23 cellular contexts compared by ENCODE assay signal in the genomic region with DNA sequence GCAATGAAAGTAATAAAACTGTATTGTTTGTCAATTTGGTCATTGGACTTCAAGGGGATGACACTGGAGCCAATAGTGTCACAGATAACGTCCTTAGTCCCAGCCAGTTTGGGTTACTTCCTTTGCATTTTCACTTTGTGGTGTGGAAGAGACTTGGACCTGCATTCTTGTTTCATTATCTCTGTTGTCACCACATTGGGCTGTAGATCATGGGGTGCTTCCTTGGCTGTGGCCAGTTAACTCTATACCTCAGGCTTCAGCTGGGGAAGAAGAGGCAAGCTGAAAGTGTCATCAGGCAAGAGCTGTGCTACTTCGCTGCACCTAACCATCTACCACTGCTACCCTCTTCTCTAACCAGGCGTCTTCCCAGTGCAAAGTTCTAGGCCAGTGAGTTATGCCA. TPM values are rescaled to one million over a fixed set of nuclear protein-coding genes. Genes with fewer than 3 reads are reported as not detected.
"Had no signal": no experiment of that assay in that cellular context is flagged by ENCODE, and none has a peak within 500 bp of the region (broad histone marks: within the 10 kb centered on the region; RNA-seq: fewer than 3 reads in every experiment).

No MANE protein-coding gene starts in this region.

- H3K36me3 ChIP-seq: adrenal gland, cardiac muscle cell, gastroesophageal sphincter, heart right ventricle, right lobe of liver, stomach had no signal

- H3K4me3 ChIP-seq: adrenal gland, cardiac muscle cell, dorsolateral prefrontal cortex, gastroesophageal sphincter, heart right ventricle, right lobe of liver, stomach had no signal

- H3K4me2 ChIP-seq: SK-N-SH had no signal

- DNase-seq: activated CD4-positive, alpha-beta T cell treated with anti-CD3 and anti-CD28 coated beads, Interleukin-2, amount 10 ng/mL, durations not matched to agents 24 days and 14 days; activated CD8-positive, alpha-beta memory T cell treated with anti-CD3 and anti-CD28 coated beads, Interleukin-2, amount 50 U/mL, for 48 hours; activated gamma-delta T cell; activated T-cell treated with anti-CD3 and anti-CD28 coated beads, Interleukin-2, amount 50 U/mL, for 48 hours; adrenal gland; dorsolateral prefrontal cortex; heart right ventricle; left ventricle myocardium superior; naive thymus-derived CD4-positive, alpha-beta T cell; right lobe of liver; SK-N-SH; stimulated activated CD4-positive, alpha-beta T cell treated with anti-CD3 and anti-CD28 coated beads, Interleukin-4, amount 100 ng/mL, for 24 hours; stomach; T-cell had no signal

- H3K9me3 ChIP-seq: adrenal gland, gastroesophageal sphincter, heart right ventricle, right lobe of liver, SK-N-SH, stomach had no signal

- H3K4me1 ChIP-seq: adrenal gland, gastroesophageal sphincter, heart right ventricle, right lobe of liver, stomach had no signal

- H3K27ac ChIP-seq: adrenal gland, cardiac muscle cell, dorsolateral prefrontal cortex, gastroesophageal sphincter, heart right ventricle, right lobe of liver, stomach had no signal

- H3K9ac ChIP-seq: SK-N-SH had no signal

- ATAC-seq: gastroesophageal sphincter; heart right ventricle; left ventricle myocardium superior; naive thymus-derived CD4-positive, alpha-beta T cell; stimulated activated effector memory CD8-positive, alpha-beta T cell treated with anti-CD3 and anti-CD28 coated beads, Interleukin-12 subunit alpha, Interleukin-12 subunit beta, amount 100 ng/mL, for 72 hours; T-cell had no signal

RNA-seq across cellular contexts. Expression of a gene that starts 15.1 kb away (rescaled TPM):
- total RNA-seq: activated CD4-positive, alpha-beta T cell treated with anti-CD3 and anti-CD28 coated beads, Interleukin-2, amount 10 ng/mL, durations not matched to agents 24 days and 14 days; activated naive CD4-positive, alpha-beta T cell treated with anti-CD3 and anti-CD28 coated beads, Interleukin-2, amount 50 U/mL, for 72 hours; adrenal gland; cardiac muscle cell; epithelial cell of proximal tubule; mucosa of gallbladder; naive thymus-derived CD4-positive, alpha-beta T cell; osteocyte; pulmonary artery endothelial cell; right lobe of liver; stomach; T-cell; temporal lobe had no signal
- polyA plus RNA-seq: adrenal gland; naive thymus-derived CD4-positive, alpha-beta T cell; SK-N-SH; stomach had no signal
